In genomic region chr6:45697605-45698004, GRCh38 we compare ENCODE assay signal across 9 cellular contexts.
DNase-seq lines count a peak whose midpoint lies in the region; ATAC-seq and TF ChIP-seq lines count a peak whose summit lies in the region.
"Had no signal": no experiment of that assay in that cellular context is flagged by ENCODE, and none has a peak within 500 bp of the region (broad histone marks: within the 10 kb centered on the region; RNA-seq: fewer than 3 reads in every experiment).

No MANE protein-coding gene starts in this region.

- TF ChIP-seq CTCF in chondrocyte (IDR thresholded peaks at IDR 0.05) = no peak

- no peaks in the 10 kb centered on the region for H3K9me3 Mint-ChIP-seq in chondrocyte (ENCODE audit: low read depth)
- H3K9me3 Mint-ChIP-seq in activated CD4-positive, alpha-beta T cell treated with anti-CD3 and anti-CD28 coated beads, Interleukin-2, amount 10 ng/mL, durations not matched to agents 24 days and 14 days = peaks cover 4% of the 10 kb centered on the region

- no peaks in the 10 kb centered on the region for H3K27me3 Mint-ChIP-seq in chondrocyte (ENCODE audit: low read depth)
- H3K27me3 Mint-ChIP-seq in activated CD4-positive, alpha-beta T cell treated with anti-CD3 and anti-CD28 coated beads, Interleukin-2, amount 10 ng/mL, durations not matched to agents 24 days and 14 days = peaks cover 2% of the 10 kb centered on the region
- H3K27me3 Mint-ChIP-seq: B cell had no signal

- H3K4me3 Mint-ChIP-seq in chondrocyte (ENCODE audit: unreplicated experiment) = no peak overlapping the region
- H3K4me3 Mint-ChIP-seq in activated CD4-positive, alpha-beta T cell treated with anti-CD3 and anti-CD28 coated beads, Interleukin-2, amount 10 ng/mL, durations not matched to agents 24 days and 14 days = no peak overlapping the region
- H3K4me3 Mint-ChIP-seq: B cell had no signal

- in situ Hi-C loops in ACHN (cut with HindIII; ENCODE audit: low pct_ligation_motif_present, low pct_unique_long_range_greater_than_20kb, low sequenced_read_pairs) = no loop called here

- intact Hi-C loops in activated CD4-positive, alpha-beta T cell treated with anti-CD3 and anti-CD28 coated beads, Interleukin-2, amount 10 ng/mL, durations not matched to agents 24 days and 14 days (cut with micrococcal nuclease) = no loop called here

- H3K4me1 Mint-ChIP-seq in chondrocyte (ENCODE audit: low read depth) = peaks cover 7% of the 10 kb centered on the region
- peaks cover 5% of the 10 kb centered on the region for H3K4me1 Mint-ChIP-seq in activated CD4-positive, alpha-beta T cell treated with anti-CD3 and anti-CD28 coated beads, Interleukin-2, amount 10 ng/mL, durations not matched to agents 24 days and 14 days

- ATAC-seq in GM21381 (IDR thresholded peaks at IDR 0.05; ENCODE audit: unreplicated experiment) = peak; percentile 68

- peak overlapping the region; percentile 27 for H3K27ac Mint-ChIP-seq in chondrocyte (ENCODE audit: unreplicated experiment)
- H3K27ac Mint-ChIP-seq in activated CD4-positive, alpha-beta T cell treated with anti-CD3 and anti-CD28 coated beads, Interleukin-2, amount 10 ng/mL, durations not matched to agents 24 days and 14 days = no peak overlapping the region
- H3K27ac Mint-ChIP-seq: B cell had no signal

- H3K36me3 Mint-ChIP-seq in chondrocyte (ENCODE audit: low read depth) = no peaks in the 10 kb centered on the region
- no peaks in the 10 kb centered on the region for H3K36me3 Mint-ChIP-seq in activated CD4-positive, alpha-beta T cell treated with anti-CD3 and anti-CD28 coated beads, Interleukin-2, amount 10 ng/mL, durations not matched to agents 24 days and 14 days (ENCODE audit: low read depth)

- peak; percentile 97 for DNase-seq in ACHN
- peak; percentile 92 for DNase-seq in HT1080 (ENCODE audit: low read depth)
- DNase-seq in chondrocyte (ENCODE audit: low spot score) = no peak
- DNase-seq in NCI-H524 (lab: John Stamatoyannopoulos, UW) = no peak
- DNase-seq in activated CD4-positive, alpha-beta T cell treated with anti-CD3 and anti-CD28 coated beads, Interleukin-2, amount 10 ng/mL, durations not matched to agents 24 days and 14 days = no peak
- no peak for DNase-seq in activated CD4-positive, CD25-positive, alpha-beta regulatory T cell (lab: John Stamatoyannopoulos, UW)
- no peak for DNase-seq in SHP77 treated with DMSO at 0.1 percent for 48 hours (lab: John Stamatoyannopoulos, UW)

Comparison
In these comparisons a context has a peak if more than half of its experiments do, and no peak if none do; other contexts are left out.
1. DNase-seq: peak in ACHN (single experiment) and HT1080 (single experiment); none in chondrocyte (single experiment), NCI-H524 (0 of 2), activated CD4-positive, alpha-beta T cell treated with anti-CD3 and anti-CD28 coated beads, Interleukin-2, amount 10 ng/mL, durations not matched to agents 24 days and 14 days (single experiment), activated CD4-positive, CD25-positive, alpha-beta regulatory T cell (0 of 4) and SHP77 treated with DMSO at 0.1 percent for 48 hours (single experiment).